In genomic region chr15:28110416-28110975, GRCh38 we compare ENCODE assay signal across 22 cellular contexts. TPM values are rescaled to one million over a fixed set of nuclear protein-coding genes. Genes with fewer than 3 reads are reported as not detected.
DNase-seq lines count a peak whose midpoint lies in the region; ATAC-seq and TF ChIP-seq lines count a peak whose summit lies in the region.
"Had no signal": no experiment of that assay in that cellular context is flagged by ENCODE, and none has a peak within 500 bp of the region (broad histone marks: within the 10 kb centered on the region; RNA-seq: fewer than 3 reads in every experiment).

No MANE protein-coding gene starts in this region.

- no peak overlapping the region for H3K4me3 Mint-ChIP-seq in activated naive CD4-positive, alpha-beta T cell treated with anti-CD3 and anti-CD28 coated beads, Interleukin-2, amount 10 ng/mL, durations not matched to agents 7 days and 5 days
- no peak overlapping the region for H3K4me3 Mint-ChIP-seq in activated naive CD4-positive, alpha-beta T cell treated with anti-CD3 and anti-CD28 coated beads for 36 hours

- H3K36me3 ChIP-seq in ascending aorta (peaks cover 34 to 43% of the 10 kb centered on the region in 2 donors), gastroesophageal sphincter (peaks cover 0 to 45% of the 10 kb centered on the region in 2 donors), tibial artery (peaks cover 27 to 44% (median 43%) of the 10 kb centered on the region in 3 donors)

- H3K4me3 ChIP-seq in ascending aorta (peak overlapping the region in 1 of 2 donors; percentile 32), gastroesophageal sphincter (no peak overlapping the region), tibial artery (no peak overlapping the region)
- H3K4me3 ChIP-seq: A549; BLaER1 treated with 17β-estradiol and CSF1 and Interleukin-3, amounts not matched to agents 10 nM and 100 nM; GM12878; psoas muscle; stomach had no signal

- H3K27ac Mint-ChIP-seq in activated naive CD4-positive, alpha-beta T cell treated with anti-CD3 and anti-CD28 coated beads, Interleukin-2, amount 10 ng/mL, durations not matched to agents 7 days and 5 days, result no peak overlapping the region
- no peak overlapping the region for H3K27ac Mint-ChIP-seq in activated naive CD4-positive, alpha-beta T cell treated with anti-CD3 and anti-CD28 coated beads for 36 hours

- H3K27me3 Mint-ChIP-seq in activated naive CD4-positive, alpha-beta T cell treated with anti-CD3 and anti-CD28 coated beads, Interleukin-2, amount 10 ng/mL, durations not matched to agents 7 days and 5 days, result peaks cover 29% of the 10 kb centered on the region
- H3K27me3 Mint-ChIP-seq in activated naive CD4-positive, alpha-beta T cell treated with anti-CD3 and anti-CD28 coated beads for 36 hours (ENCODE audit: low read depth), result peaks cover 16% of the 10 kb centered on the region

- DNase-seq in activated naive CD4-positive, alpha-beta T cell treated with anti-CD3 and anti-CD28 coated beads, Interleukin-2, amount 10 ng/mL, durations not matched to agents 7 days and 5 days, result peak; percentile 3
- no peak for DNase-seq in activated naive CD4-positive, alpha-beta T cell treated with anti-CD3 and anti-CD28 coated beads for 36 hours
- DNase-seq in ascending aorta (ENCODE audit: low spot score in 2 of 2), result peak in 1 of 2 donors; percentile 67
- peak; percentile 29 to 86 for DNase-seq in tibial artery
- DNase-seq in activated T-cell treated with anti-CD3 and anti-CD28 coated beads for 4 hours, result no peak
- DNase-seq: activated CD4-positive, alpha-beta T cell treated with anti-CD3 and anti-CD28 coated beads for 48 hours; activated naive CD4-positive, alpha-beta T cell; foreskin keratinocyte; GF-D8; MM.1S; NCI-H1694 treated with DMSO at 0.1 percent for 48 hours; NCI-H226; psoas muscle; RPMI8226; stimulated activated CD4-positive, alpha-beta T cell treated with anti-CD3 and anti-CD28 coated beads, Interleukin-4, amount 100 ng/mL, for 24 hours; stomach had no signal

- H3K27ac ChIP-seq in ascending aorta, result peak overlapping the region; percentile 84
- peak overlapping the region; percentile 10 to 72 (median 64) for H3K27ac ChIP-seq in gastroesophageal sphincter
- H3K27ac ChIP-seq in tibial artery, result peak overlapping the region; percentile 87 to 93
- H3K27ac ChIP-seq: A549; BLaER1 treated with 17β-estradiol and CSF1 and Interleukin-3, amounts not matched to agents 10 nM and 100 nM; foreskin keratinocyte; psoas muscle; stomach had no signal

- ATAC-seq in gastroesophageal sphincter, result peak; percentile 26
- ATAC-seq in HG03196 (IDR thresholded peaks at IDR 0.05; ENCODE audit: unreplicated experiment), result no peak
- ATAC-seq in HG02885 (IDR thresholded peaks at IDR 0.05; ENCODE audit: poor library complexity, unreplicated experiment), result no peak
- ATAC-seq: A549, foreskin keratinocyte, GM12878 had no signal

- WGBS in gastroesophageal sphincter (ENCODE audit: low coverage in 1 of 2), 2 donors, result 29 to 43% methylated on average over 5 to 7 of the region's 9 CpGs

- no peaks in the 10 kb centered on the region for H3K9me3 ChIP-seq in ascending aorta
- H3K9me3 ChIP-seq in gastroesophageal sphincter, result no peaks in the 10 kb centered on the region
- no peaks in the 10 kb centered on the region for H3K9me3 ChIP-seq in tibial artery
- H3K9me3 ChIP-seq: A549; BLaER1 treated with 17β-estradiol and CSF1 and Interleukin-3, amounts not matched to agents 10 nM and 100 nM; psoas muscle; stomach had no signal

- H3K9me3 Mint-ChIP-seq in activated naive CD4-positive, alpha-beta T cell treated with anti-CD3 and anti-CD28 coated beads, Interleukin-2, amount 10 ng/mL, durations not matched to agents 7 days and 5 days, result no peaks in the 10 kb centered on the region
- H3K9me3 Mint-ChIP-seq in activated naive CD4-positive, alpha-beta T cell treated with anti-CD3 and anti-CD28 coated beads for 36 hours, result no peaks in the 10 kb centered on the region

- TF ChIP-seq POLR2A in gastroesophageal sphincter (IDR thresholded peaks at IDR 0.05), result no peak

- H3K4me1 Mint-ChIP-seq in activated naive CD4-positive, alpha-beta T cell treated with anti-CD3 and anti-CD28 coated beads, Interleukin-2, amount 10 ng/mL, durations not matched to agents 7 days and 5 days, result peaks cover 16% of the 10 kb centered on the region
- H3K4me1 Mint-ChIP-seq in activated naive CD4-positive, alpha-beta T cell treated with anti-CD3 and anti-CD28 coated beads for 36 hours (ENCODE audit: low read depth), result peaks cover 8% of the 10 kb centered on the region

- H3K4me1 ChIP-seq in ascending aorta, result peaks cover 3 to 24% of the 10 kb centered on the region in 2 donors
- peaks cover 0 to 36% (median 3%) of the 10 kb centered on the region in 3 donors for H3K4me1 ChIP-seq in gastroesophageal sphincter
- H3K4me1 ChIP-seq in tibial artery, result peaks cover 0 to 46% (median 28%) of the 10 kb centered on the region in 4 donors
- H3K4me1 ChIP-seq: A549, foreskin keratinocyte had no signal

- intact Hi-C loops in activated naive CD4-positive, alpha-beta T cell treated with anti-CD3 and anti-CD28 coated beads for 36 hours (cut with micrococcal nuclease), result no loop called here
- intact Hi-C loops in ascending aorta (cut with DNase I), result no loop called here
- intact Hi-C loops in tibial artery (cut with DNase I; ENCODE audit: low total_unique reads), result no loop called here

- TF ChIP-seq EP300 in gastroesophageal sphincter (IDR thresholded peaks at IDR 0.05), result no peak

- H3K27me3 ChIP-seq in ascending aorta, result no peaks in the 10 kb centered on the region
- peaks cover 16% of the 10 kb centered on the region for H3K27me3 ChIP-seq in gastroesophageal sphincter
- H3K27me3 ChIP-seq in tibial artery, result no peaks in the 10 kb centered on the region

- peaks cover 17% of the 10 kb centered on the region for H3K36me3 Mint-ChIP-seq in activated naive CD4-positive, alpha-beta T cell treated with anti-CD3 and anti-CD28 coated beads, Interleukin-2, amount 10 ng/mL, durations not matched to agents 7 days and 5 days
- peaks cover 22% of the 10 kb centered on the region for H3K36me3 Mint-ChIP-seq in activated naive CD4-positive, alpha-beta T cell treated with anti-CD3 and anti-CD28 coated beads for 36 hours (ENCODE audit: low read depth)

- CTCF ChIA-PET in activated naive CD4-positive, alpha-beta T cell treated with anti-CD3 and anti-CD28 coated beads, Interleukin-2, amount 10 ng/mL, durations not matched to agents 7 days and 5 days (lab: Charles Lee), result no interaction called here
- CTCF ChIA-PET in activated naive CD4-positive, alpha-beta T cell treated with anti-CD3 and anti-CD28 coated beads for 36 hours (lab: Charles Lee), result no interaction called here

- TF ChIP-seq CTCF in ascending aorta (IDR thresholded peaks at IDR 0.05) (no peak), gastroesophageal sphincter (IDR thresholded peaks at IDR 0.05) (no peak), tibial artery (IDR thresholded peaks at IDR 0.05) (no peak)

RNA-seq across cellular contexts. Expression of gene OCA2, which starts 11.4 kb away (rescaled TPM):
- not detected for total RNA-seq in activated naive CD4-positive, alpha-beta T cell treated with anti-CD3 and anti-CD28 coated beads for 36 hours
- total RNA-seq in ascending aorta, result 1.2 TPM
- 1 to 10 TPM in 2 of 4 donors, under 1 TPM in 1, not detected in 1; 0.40 to 2.0 (median 1.1) TPM for total RNA-seq in gastroesophageal sphincter
- total RNA-seq: GM12878 had no signal

Comparison
In these comparisons a context has a peak if more than half of its experiments do, and no peak if none do; other contexts are left out.
1. DNase-seq: peak in activated naive CD4-positive, alpha-beta T cell treated with anti-CD3 and anti-CD28 coated beads, Interleukin-2, amount 10 ng/mL, durations not matched to agents 7 days and 5 days (single experiment) and tibial artery (2 of 2); none in activated naive CD4-positive, alpha-beta T cell treated with anti-CD3 and anti-CD28 coated beads for 36 hours (single experiment) and activated T-cell treated with anti-CD3 and anti-CD28 coated beads for 4 hours (single experiment).
2. Peak in every context shown above with its lines, with median percentiles within 50 percentile points of each other: H3K27ac ChIP-seq.